Comparison of ENCODE assay signal across 8 cellular contexts in the genomic region with DNA sequence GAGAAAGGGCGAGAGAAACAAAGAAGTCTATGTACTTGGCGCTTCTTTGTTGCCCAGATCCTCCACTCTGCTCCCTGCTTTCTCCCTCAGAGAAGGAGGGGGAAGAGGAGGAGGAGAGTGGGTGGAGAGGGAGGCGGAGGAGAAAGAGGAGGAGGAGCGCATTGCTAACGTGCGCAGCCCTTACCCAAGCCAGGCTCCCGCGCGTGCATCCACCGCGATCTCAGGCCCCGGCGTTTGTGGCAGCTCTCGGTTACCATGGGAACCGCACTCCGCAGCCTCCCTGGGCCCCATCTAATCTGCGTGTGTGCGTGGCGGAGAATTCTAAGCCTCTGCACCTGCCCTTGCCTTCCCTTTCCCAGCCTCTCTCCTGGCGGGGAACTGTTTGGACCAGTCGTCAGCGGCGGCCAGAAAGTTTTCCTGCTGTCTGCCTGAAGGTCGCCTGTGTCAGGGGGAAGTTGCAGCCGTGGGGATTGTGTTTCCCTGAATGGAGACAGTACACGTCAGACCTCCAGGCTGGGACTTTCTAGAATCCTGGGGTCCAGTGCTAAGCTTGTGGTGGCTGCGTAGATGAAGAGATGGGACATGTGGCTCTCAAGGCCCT. TPM values are rescaled to one million over a fixed set of nuclear protein-coding genes. Genes with fewer than 3 reads are reported as not detected.
DNase-seq lines count a peak whose midpoint lies in the region; ATAC-seq and TF ChIP-seq lines count a peak whose summit lies in the region.

ERICH6B (minus strand) TSS at position 239 of the 601 bp plus-strand sequence. CDS start 18,734 bp downstream, outside the sequence.

- no peaks in the 10 kb centered on the region for H3K36me3 Mint-ChIP-seq in activated naive CD4-positive, alpha-beta T cell treated with anti-CD3 and anti-CD28 coated beads, Interleukin-2, amount 10 ng/mL, durations not matched to agents 7 days and 5 days
- no peaks in the 10 kb centered on the region for H3K36me3 Mint-ChIP-seq in natural killer cell

- no peaks in the 10 kb centered on the region for H3K36me3 ChIP-seq in suprapubic skin

- no peak for ATAC-seq in natural killer cell

- TF ChIP-seq EP300 in suprapubic skin (IDR thresholded peaks at IDR 0.05): no peak

- TF ChIP-seq CTCF in suprapubic skin (IDR thresholded peaks at IDR 0.05): no peak
- no peak for TF ChIP-seq CTCF in GM13976 (IDR thresholded peaks at IDR 0.05; ENCODE audit: borderline replicate concordance, control extremely low read depth, extremely low read depth, insufficient read depth, missing control alignments)
- no peak for TF ChIP-seq CTCF in natural killer cell (IDR thresholded peaks at IDR 0.05)

- no peaks in the 10 kb centered on the region for H3K9me3 ChIP-seq in suprapubic skin

- H3K4me1 Mint-ChIP-seq in activated naive CD4-positive, alpha-beta T cell treated with anti-CD3 and anti-CD28 coated beads, Interleukin-2, amount 10 ng/mL, durations not matched to agents 7 days and 5 days: peaks cover 2% of the 10 kb centered on the region
- no peaks in the 10 kb centered on the region for H3K4me1 Mint-ChIP-seq in natural killer cell

- DNase-seq in activated naive CD4-positive, alpha-beta T cell treated with anti-CD3 and anti-CD28 coated beads, Interleukin-2, amount 10 ng/mL, durations not matched to agents 7 days and 5 days: peak; percentile 32
- DNase-seq in activated naive CD4-positive, alpha-beta T cell treated with Interleukin-2 at 50 U/mL for 16 hours: no peak
- DNase-seq in amygdala (lab: John Stamatoyannopoulos, UW) (peak in 38 of 56 donors; percentile 1 to 54 (median 20)), inferior parietal cortex (ENCODE audit: extremely low spot score) (peak; percentile 45), suprapubic skin (ENCODE audit: low spot score in 2 of 2) (no peak), ureter (ENCODE audit: low spot score) (no peak), GM13976 (ENCODE audit: low spot score) (no peak), natural killer cell (no peak)

- intact Hi-C loops in natural killer cell (cut with micrococcal nuclease): no loop called here

- in situ Hi-C loops in GM13976 (cut with MboI; ENCODE audit: low sequenced_read_pairs, unreplicated experiment): no loop called here

- no peak within 1 kb of the TSS for H3K27ac ChIP-seq in suprapubic skin

- H3K4me3 Mint-ChIP-seq in activated naive CD4-positive, alpha-beta T cell treated with anti-CD3 and anti-CD28 coated beads, Interleukin-2, amount 10 ng/mL, durations not matched to agents 7 days and 5 days: no peak within 1 kb of the TSS
- no peak within 1 kb of the TSS for H3K4me3 Mint-ChIP-seq in natural killer cell

- H3K27me3 ChIP-seq in suprapubic skin: peaks cover 17% of the 10 kb centered on the region

- H3K9me3 Mint-ChIP-seq in activated naive CD4-positive, alpha-beta T cell treated with anti-CD3 and anti-CD28 coated beads, Interleukin-2, amount 10 ng/mL, durations not matched to agents 7 days and 5 days: no peaks in the 10 kb centered on the region
- no peaks in the 10 kb centered on the region for H3K9me3 Mint-ChIP-seq in natural killer cell

- H3K4me1 ChIP-seq in suprapubic skin: peaks cover 7% of the 10 kb centered on the region

- no peak within 1 kb of the TSS for H3K27ac Mint-ChIP-seq in activated naive CD4-positive, alpha-beta T cell treated with anti-CD3 and anti-CD28 coated beads, Interleukin-2, amount 10 ng/mL, durations not matched to agents 7 days and 5 days
- H3K27ac Mint-ChIP-seq in natural killer cell: no peak within 1 kb of the TSS

- 6% methylated on average over 26 of the region's 27 CpGs for WGBS in suprapubic skin

- H3K27me3 Mint-ChIP-seq in activated naive CD4-positive, alpha-beta T cell treated with anti-CD3 and anti-CD28 coated beads, Interleukin-2, amount 10 ng/mL, durations not matched to agents 7 days and 5 days: peaks cover 49% of the 10 kb centered on the region
- peaks cover 38 to 77% of the 10 kb centered on the region in 2 donors for H3K27me3 Mint-ChIP-seq in natural killer cell (ENCODE audit: low read depth in 2 of 2)

- peak within 1 kb of the TSS; percentile 7 for H3K4me3 ChIP-seq in suprapubic skin

- TF ChIP-seq POLR2A in suprapubic skin (IDR thresholded peaks at IDR 0.05): no peak

- CTCF ChIA-PET in activated naive CD4-positive, alpha-beta T cell treated with anti-CD3 and anti-CD28 coated beads, Interleukin-2, amount 10 ng/mL, durations not matched to agents 7 days and 5 days (lab: Charles Lee): no interaction called here

RNA-seq across cellular contexts. Expression of gene ERICH6B, which starts in this region (rescaled TPM):
- total RNA-seq in suprapubic skin: not detected
- not detected for total RNA-seq in ureter
- total RNA-seq in natural killer cell: not detected

Comparison
In these comparisons a context has a peak if more than half of its experiments do, and no peak if none do; other contexts are left out.
1. DNase-seq: peak in activated naive CD4-positive, alpha-beta T cell treated with anti-CD3 and anti-CD28 coated beads, Interleukin-2, amount 10 ng/mL, durations not matched to agents 7 days and 5 days (single experiment), amygdala (38 of 56) and inferior parietal cortex (single experiment); none in activated naive CD4-positive, alpha-beta T cell treated with Interleukin-2 at 50 U/mL for 16 hours (single experiment), suprapubic skin (0 of 2), ureter (single experiment), GM13976 (single experiment) and natural killer cell (single experiment).